15 cellular contexts compared by ENCODE assay signal in the genomic region with DNA sequence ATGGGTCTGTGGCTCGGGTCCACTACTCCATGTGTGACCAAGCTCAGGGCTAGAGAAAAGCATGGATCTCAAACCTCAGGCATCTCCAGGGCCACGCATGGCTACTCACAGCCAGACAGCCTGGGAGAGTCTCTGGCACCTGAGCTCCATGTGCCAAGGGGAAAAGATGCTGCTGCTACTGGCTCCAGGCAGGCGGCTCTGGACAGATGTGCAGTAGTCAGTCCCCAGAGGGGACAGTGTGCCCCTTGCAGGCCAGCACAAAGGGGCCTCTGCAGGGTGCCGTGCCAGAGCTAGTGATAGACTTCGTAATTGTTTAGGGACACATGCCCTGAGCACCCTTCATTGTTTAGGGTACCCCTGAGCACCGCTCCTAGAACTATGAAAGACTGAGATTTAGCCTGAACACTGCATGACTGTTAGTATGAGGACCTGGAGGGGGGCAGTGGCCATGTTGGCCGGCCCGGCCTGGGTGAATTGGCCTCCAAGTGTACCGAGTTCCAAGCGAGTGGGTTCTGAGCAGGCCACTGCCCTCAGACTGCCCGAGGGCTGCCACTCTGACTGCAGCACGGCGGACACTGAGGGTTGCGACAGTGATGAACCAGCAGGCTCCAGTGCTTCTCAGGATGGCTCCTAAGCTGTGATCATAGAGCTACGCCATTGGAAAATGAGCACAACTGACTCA.
DNase-seq lines count a peak whose midpoint lies in the region; ATAC-seq and TF ChIP-seq lines count a peak whose summit lies in the region.
"Had no signal": no experiment of that assay in that cellular context is flagged by ENCODE, and none has a peak within 500 bp of the region (broad histone marks: within the 10 kb centered on the region; RNA-seq: fewer than 3 reads in every experiment).

No MANE protein-coding gene starts in this region.

- H3K27me3 Mint-ChIP-seq in stimulated activated naive CD8-positive, alpha-beta T cell treated with anti-CD3 and anti-CD28 coated beads, Interleukin-15, amount 100 ng/mL, for 72 hours = no peaks in the 10 kb centered on the region
- no peaks in the 10 kb centered on the region for H3K27me3 Mint-ChIP-seq in chondrocyte (ENCODE audit: low read depth)
- H3K27me3 Mint-ChIP-seq: B cell; CD8-positive, alpha-beta memory T cell; IgD-negative memory B cell had no signal

- TF ChIP-seq CTCF in chondrocyte (IDR thresholded peaks at IDR 0.05) (no peak), upper lobe of right lung (IDR thresholded peaks at IDR 0.05) (no peak)

- no peaks in the 10 kb centered on the region for H3K36me3 Mint-ChIP-seq in chondrocyte (ENCODE audit: low read depth)
- H3K36me3 Mint-ChIP-seq: CD8-positive, alpha-beta memory T cell; IgD-negative memory B cell had no signal

- no peak overlapping the region for H4K5ac ChIP-seq in mesendoderm (ENCODE audit: low read length)

- H3K4me2 ChIP-seq in mesendoderm (ENCODE audit: low read length) = no peak overlapping the region
- H3K4me2 ChIP-seq: GM23338 had no signal

- peak overlapping the region; percentile 3 for H3K56ac ChIP-seq in mesendoderm (ENCODE audit: low read length)

- H3K79me2 ChIP-seq in mesendoderm (ENCODE audit: control insufficient read depth, insufficient read depth, low read length) = no peaks in the 10 kb centered on the region

- intact Hi-C loops in upper lobe of right lung (cut with DNase I) = no loop called here
- intact Hi-C loops in sciatic nerve (cut with DNase I) = no loop called here

- no peaks in the 10 kb centered on the region for H3K4me1 Mint-ChIP-seq in stimulated activated naive CD8-positive, alpha-beta T cell treated with anti-CD3 and anti-CD28 coated beads, Interleukin-15, amount 100 ng/mL, for 72 hours
- H3K4me1 Mint-ChIP-seq in chondrocyte (ENCODE audit: low read depth) = no peaks in the 10 kb centered on the region
- H3K4me1 Mint-ChIP-seq: B cell; CD8-positive, alpha-beta memory T cell; GM23338; IgD-negative memory B cell had no signal

- H3K4me1 ChIP-seq in mesendoderm (ENCODE audit: control insufficient read depth, low read depth, low read length) = no peaks in the 10 kb centered on the region
- no peaks in the 10 kb centered on the region for H3K4me1 ChIP-seq in upper lobe of right lung
- H3K4me1 ChIP-seq: Caco-2, HAP-1 had no signal

- H3K36me3 ChIP-seq in mesendoderm (ENCODE audit: control insufficient read depth, insufficient read depth, low read length) (no peaks in the 10 kb centered on the region), upper lobe of right lung (no peaks in the 10 kb centered on the region)
- H3K36me3 ChIP-seq: HAP-1 had no signal

- H2BK120ac ChIP-seq in mesendoderm (ENCODE audit: low read depth, low read length) = no peak overlapping the region

- ATAC-seq in stimulated activated naive CD8-positive, alpha-beta T cell treated with anti-CD3 and anti-CD28 coated beads, Interleukin-15, amount 100 ng/mL, for 72 hours = peak; percentile 35
- ATAC-seq in stimulated activated naive CD8-positive, alpha-beta T cell treated with anti-CD3 and anti-CD28 coated beads, Interleukin-15, Interleukin-2, amounts not matched to agents 100 U/mL and 50 U/mL, for 24 hours = no peak
- ATAC-seq in upper lobe of right lung (peak; percentile 14), sciatic nerve (no peak)
- ATAC-seq: GM23338 had no signal

- no peak for DNase-seq in stimulated activated naive CD8-positive, alpha-beta T cell treated with anti-CD3 and anti-CD28 coated beads, Interleukin-15, amount 100 ng/mL, for 72 hours
- no peak for DNase-seq in stimulated activated naive CD8-positive, alpha-beta T cell treated with anti-CD3 and anti-CD28 coated beads, Interleukin-15, Interleukin-2, amounts not matched to agents 100 U/mL and 50 U/mL, for 24 hours
- DNase-seq in chondrocyte (ENCODE audit: low spot score) = peak; percentile 64
- DNase-seq in mesendoderm = no peak
- no peak for DNase-seq in upper lobe of right lung
- no peak for DNase-seq in anterior cingulate cortex (lab: John Stamatoyannopoulos, UW)
- no peak for DNase-seq in D341Med (ENCODE audit: low spot score)
- no peak for DNase-seq in sciatic nerve (ENCODE audit: low spot score)
- DNase-seq: Caco-2, DMS53 had no signal

- no peaks in the 10 kb centered on the region for H3K9me3 ChIP-seq in upper lobe of right lung
- H3K9me3 ChIP-seq: Caco-2, HAP-1 had no signal

- no peak overlapping the region for H3K27ac Mint-ChIP-seq in stimulated activated naive CD8-positive, alpha-beta T cell treated with anti-CD3 and anti-CD28 coated beads, Interleukin-15, amount 100 ng/mL, for 72 hours
- H3K27ac Mint-ChIP-seq in chondrocyte (ENCODE audit: unreplicated experiment) = no peak overlapping the region
- H3K27ac Mint-ChIP-seq: B cell; CD8-positive, alpha-beta memory T cell; GM23338; IgD-negative memory B cell had no signal

- H3K4me3 ChIP-seq in mesendoderm (ENCODE audit: low read length) (no peak overlapping the region), upper lobe of right lung (no peak overlapping the region)
- H3K4me3 ChIP-seq: GM23338, HAP-1 had no signal

- H2AK5ac ChIP-seq in mesendoderm (ENCODE audit: low read length) = no peak overlapping the region

- no CpG with 5 or more reads among the region's 15 CpGs for WGBS in mesendoderm (ENCODE audit: extremely low coverage, insufficient coverage, low lambda C conversion rate)

- no peak overlapping the region for H3K4me3 Mint-ChIP-seq in stimulated activated naive CD8-positive, alpha-beta T cell treated with anti-CD3 and anti-CD28 coated beads, Interleukin-15, amount 100 ng/mL, for 72 hours
- no peak overlapping the region for H3K4me3 Mint-ChIP-seq in chondrocyte (ENCODE audit: unreplicated experiment)
- H3K4me3 Mint-ChIP-seq: B cell; CD8-positive, alpha-beta memory T cell; GM23338; IgD-negative memory B cell had no signal

- H3K18ac ChIP-seq in mesendoderm (ENCODE audit: low read length) = no peak overlapping the region

- H2BK15ac ChIP-seq in mesendoderm (replicated peaks; ENCODE audit: low read depth) = no peak overlapping the region

- no peaks in the 10 kb centered on the region for H3K9me3 Mint-ChIP-seq in stimulated activated naive CD8-positive, alpha-beta T cell treated with anti-CD3 and anti-CD28 coated beads, Interleukin-15, amount 100 ng/mL, for 72 hours
- peaks cover 22% of the 10 kb centered on the region for H3K9me3 Mint-ChIP-seq in chondrocyte (ENCODE audit: low read depth)
- H3K9me3 Mint-ChIP-seq: CD8-positive, alpha-beta memory T cell had no signal

- H3K9ac ChIP-seq in mesendoderm (ENCODE audit: low read length) = no peak overlapping the region

- H2BK5ac ChIP-seq in mesendoderm (ENCODE audit: low read length) = no peak overlapping the region

- H3K23ac ChIP-seq in mesendoderm (ENCODE audit: low read length) = no peak overlapping the region

- no peaks in the 10 kb centered on the region for H3K79me1 ChIP-seq in mesendoderm (ENCODE audit: low read length)

- H4K8ac ChIP-seq in mesendoderm (ENCODE audit: low read depth, low read length) = no peak overlapping the region

- H3K27me3 ChIP-seq in mesendoderm (ENCODE audit: insufficient read depth, low read length, poor library complexity) (no peaks in the 10 kb centered on the region), upper lobe of right lung (no peaks in the 10 kb centered on the region)

- no peak overlapping the region for H3K4ac ChIP-seq in mesendoderm (ENCODE audit: low read depth, low read length)

- H3K27ac ChIP-seq in mesendoderm (ENCODE audit: low read depth, low read length) (no peak overlapping the region), upper lobe of right lung (no peak overlapping the region)

Comparison
In these comparisons a context has a peak if more than half of its experiments do, and no peak if none do; other contexts are left out.
1. ATAC-seq: peak in stimulated activated naive CD8-positive, alpha-beta T cell treated with anti-CD3 and anti-CD28 coated beads, Interleukin-15, amount 100 ng/mL, for 72 hours (single experiment) and upper lobe of right lung (single experiment); none in stimulated activated naive CD8-positive, alpha-beta T cell treated with anti-CD3 and anti-CD28 coated beads, Interleukin-15, Interleukin-2, amounts not matched to agents 100 U/mL and 50 U/mL, for 24 hours (single experiment) and sciatic nerve (single experiment).